ENCODE assay signal across 1 cellular context in the genomic region with DNA sequence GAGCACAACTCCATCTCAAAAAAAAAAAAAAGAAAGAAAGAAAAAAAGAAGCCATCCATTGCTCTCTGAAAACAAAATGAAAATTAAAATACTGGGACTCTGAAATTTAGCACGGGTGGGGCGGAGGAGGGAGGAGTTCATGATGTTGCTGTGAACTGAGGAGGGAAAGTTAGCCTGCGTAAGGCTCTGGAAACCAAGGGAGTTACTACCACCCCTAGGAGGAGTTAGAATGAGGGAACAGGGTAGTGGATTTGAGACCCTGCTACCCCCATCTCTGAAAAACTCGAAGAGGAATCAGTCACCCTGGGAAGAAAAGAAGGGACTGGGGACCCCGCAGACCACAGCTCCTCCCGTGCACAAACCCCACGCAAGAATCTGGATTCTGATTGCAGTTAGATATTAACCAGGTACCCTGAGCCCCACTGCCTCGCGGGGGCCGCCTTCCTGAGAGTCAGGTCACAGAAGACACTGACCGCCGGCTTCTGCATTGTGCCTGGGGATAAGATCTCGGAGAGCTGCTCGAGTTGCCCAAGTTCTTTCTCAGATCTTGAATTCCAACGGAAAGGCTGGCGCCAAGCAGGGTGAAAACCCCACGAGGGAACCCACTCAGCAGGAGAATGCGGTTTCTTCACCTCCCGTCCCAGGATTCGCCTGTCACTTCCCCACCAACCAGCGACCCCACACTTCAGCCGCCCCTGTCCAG.
TF ChIP-seq lines count a peak whose summit lies in the region.

No MANE protein-coding gene starts in this region.

TF ChIP-seq in K562, 482 proteins besides CTCF, POLR2A, EP300 and RAD21 (continued from another document):
- TF ChIP-seq MGA (IDR thresholded peaks at IDR 0.05) (peak; percentile 13; the same call in 1 of the 2 replicates), CBX5 (IDR thresholded peaks at IDR 0.05; ENCODE audit: borderline replicate concordance, low read depth) (no peak), ZNF280B (CRISPR knock-in tag; IDR thresholded peaks at IDR 0.05) (no peak), TRIM24 (IDR thresholded peaks at IDR 0.05) (no peak), NKRF (IDR thresholded peaks at IDR 0.05; ENCODE audit: borderline replicate concordance) (0 out of 2 replicates have a peak, but pooled peaks have one; percentile 19), POU5F1 (IDR thresholded peaks at IDR 0.05; ENCODE audit: borderline replicate concordance, low read depth, low read length, partially characterized antibody) (no peak), FOSL1 (tag; conservative IDR thresholded peaks at IDR 0.05) (no peak; the same call in 1 of the 2 replicates), ZFP30 (CRISPR knock-in tag; IDR thresholded peaks at IDR 0.05; ENCODE audit: borderline replicate concordance) (no peak), SRSF9 (IDR thresholded peaks at IDR 0.05; ENCODE audit: borderline replicate concordance, low read depth, low read length) (no peak), CHD2 (IDR thresholded peaks at IDR 0.05; ENCODE audit: low read depth, low read length) (no peak), SAP30 (IDR thresholded peaks at IDR 0.05; ENCODE audit: borderline replicate concordance, insufficient read depth, low read depth, low read length, poor library complexity, severe bottlenecking) (no peak), NCOA4 (IDR thresholded peaks at IDR 0.05; ENCODE audit: partially characterized antibody) (no peak)
